In the genomic region with DNA sequence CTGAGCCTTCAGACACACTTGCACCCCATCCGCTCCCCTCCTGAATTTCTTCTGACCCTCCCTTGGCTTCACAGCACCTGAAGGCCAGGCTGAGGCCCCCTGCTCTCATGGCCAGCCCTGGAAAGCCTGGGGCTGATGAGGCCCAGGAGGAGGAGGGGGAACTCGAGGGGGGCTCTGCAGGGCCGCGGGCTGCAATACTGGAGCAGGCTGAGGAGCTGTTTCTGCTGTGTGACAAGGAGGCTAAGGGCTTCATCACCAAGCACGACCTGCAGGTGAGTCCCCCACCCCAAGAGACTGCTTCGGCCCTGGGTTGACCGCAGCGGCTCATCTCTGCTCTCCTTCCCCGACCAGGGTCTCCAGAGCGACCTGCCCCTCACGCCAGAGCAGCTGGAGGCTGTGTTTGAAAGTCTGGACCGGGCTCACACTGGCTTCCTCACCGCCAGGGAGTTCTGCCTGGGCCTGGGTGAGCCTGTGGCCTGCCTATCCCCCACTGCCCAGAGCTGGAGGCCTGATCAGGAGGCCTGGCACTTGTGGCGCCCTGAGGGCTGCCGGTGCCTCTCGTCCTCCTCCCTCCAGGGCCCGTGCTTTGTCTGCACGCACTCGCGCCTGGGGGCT, we compare ENCODE assay signal across 11 cellular contexts. TPM values are rescaled to one million over a fixed set of nuclear protein-coding genes. Genes with fewer than 3 reads are reported as not detected.
DNase-seq lines count a peak whose midpoint lies in the region; ATAC-seq and TF ChIP-seq lines count a peak whose summit lies in the region.
"Had no signal": no experiment of that assay in that cellular context is flagged by ENCODE, and none has a peak within 500 bp of the region (broad histone marks: within the 10 kb centered on the region; RNA-seq: fewer than 3 reads in every experiment).

No MANE protein-coding gene starts in this region.

- H3K9me3 ChIP-seq in lung (ENCODE audit: control insufficient read depth in 2 of 2, insufficient read depth in 1 of 2, low read length in 1 of 2) = peaks cover 0 to 3% of the 10 kb centered on the region in 2 donors
- H3K9me3 ChIP-seq in suprapubic skin = no peaks in the 10 kb centered on the region
- no peaks in the 10 kb centered on the region for H3K9me3 ChIP-seq in SK-N-SH

- intact Hi-C loops in activated CD8-positive, alpha-beta T cell treated with anti-CD3 and anti-CD28 coated beads for 36 hours (cut with micrococcal nuclease) = no loop called here

- H3K27me3 ChIP-seq in lung (ENCODE audit: control insufficient read depth, insufficient read depth) = no peaks in the 10 kb centered on the region
- peaks cover 13% of the 10 kb centered on the region for H3K27me3 ChIP-seq in suprapubic skin
- no peaks in the 10 kb centered on the region for H3K27me3 ChIP-seq in SK-N-SH (ENCODE audit: insufficient read depth)

- no peaks in the 10 kb centered on the region for H3K9me3 Mint-ChIP-seq in activated CD8-positive, alpha-beta T cell treated with anti-CD3 and anti-CD28 coated beads, Interleukin-2, amount 10 ng/mL, durations not matched to agents 7 days and 5 days (ENCODE audit: insufficient read depth)
- H3K9me3 Mint-ChIP-seq in activated CD8-positive, alpha-beta T cell treated with anti-CD3 and anti-CD28 coated beads for 36 hours = no peaks in the 10 kb centered on the region

- H3K36me3 ChIP-seq in lung (ENCODE audit: control insufficient read depth in 2 of 2, insufficient read depth in 2 of 2, low read length in 2 of 2) = peaks cover 0 to 17% of the 10 kb centered on the region in 2 donors
- peaks cover 20% of the 10 kb centered on the region for H3K36me3 ChIP-seq in suprapubic skin
- peaks cover 0 to 19% of the 10 kb centered on the region in 2 experiments for H3K36me3 ChIP-seq in SK-N-SH (replicated peaks in 1 of 2; ENCODE audit: control insufficient read depth in 1 of 2, insufficient read depth in 2 of 2, low read length in 1 of 2)

- no peak overlapping the region for H3K4me3 ChIP-seq in lung
- H3K4me3 ChIP-seq in suprapubic skin = peak overlapping the region; percentile 45
- H3K4me3 ChIP-seq in SK-N-SH (ENCODE audit: low read depth in 2 of 2, low read length in 1 of 2) = no peak overlapping the region

- H3K27ac ChIP-seq in lung (ENCODE audit: low read depth in 1 of 2, low read length in 1 of 2) (peak overlapping the region; percentile 75 to 84), suprapubic skin (peak overlapping the region; percentile 43), SK-N-SH (ENCODE audit: low read depth in 2 of 2, low read length in 1 of 2) (no peak overlapping the region)

- TF ChIP-seq CTCF in activated CD8-positive, alpha-beta T cell treated with anti-CD3 and anti-CD28 coated beads for 36 hours (IDR thresholded peaks at IDR 0.05) = no peak
- TF ChIP-seq CTCF in lung (IDR thresholded peaks at IDR 0.05; ENCODE audit: control extremely low read depth, extremely low read depth) (no peak), suprapubic skin (IDR thresholded peaks at IDR 0.05) (no peak), SK-N-SH (IDR thresholded peaks at IDR 0.05) (no peak)

- peaks cover 14% of the 10 kb centered on the region for H3K36me3 Mint-ChIP-seq in activated CD8-positive, alpha-beta T cell treated with anti-CD3 and anti-CD28 coated beads, Interleukin-2, amount 10 ng/mL, durations not matched to agents 7 days and 5 days (ENCODE audit: low read depth)
- H3K36me3 Mint-ChIP-seq in activated CD8-positive, alpha-beta T cell treated with anti-CD3 and anti-CD28 coated beads for 36 hours (ENCODE audit: low read depth) = peaks cover 11% of the 10 kb centered on the region

- TF ChIP-seq RAD21 in SK-N-SH (IDR thresholded peaks at IDR 0.05; ENCODE audit: low read length) = no peak

- no peak for TF ChIP-seq POLR2A in suprapubic skin (IDR thresholded peaks at IDR 0.05)

- peaks cover 7% of the 10 kb centered on the region; the same call in 1 of the 2 replicates for H4K20me1 ChIP-seq in SK-N-SH (ENCODE audit: insufficient read depth)

- H3K4me3 Mint-ChIP-seq in activated CD8-positive, alpha-beta T cell treated with anti-CD3 and anti-CD28 coated beads, Interleukin-2, amount 10 ng/mL, durations not matched to agents 7 days and 5 days = peak overlapping the region; percentile 78
- H3K4me3 Mint-ChIP-seq in activated CD8-positive, alpha-beta T cell treated with anti-CD3 and anti-CD28 coated beads for 36 hours = no peak overlapping the region

- H2AFZ ChIP-seq in SK-N-SH (ENCODE audit: low read depth) = no peak overlapping the region

- WGBS in lung, 2 donors = 52 to 56% methylated on average over 20 of the region's 20 CpGs
- WGBS in suprapubic skin = 100% methylated on average over 6 of the region's 20 CpGs
- 90% methylated on average over 17 of the region's 20 CpGs for WGBS in SK-N-SH (ENCODE audit: low lambda C conversion rate)

- CTCF ChIA-PET in activated CD8-positive, alpha-beta T cell treated with anti-CD3 and anti-CD28 coated beads, Interleukin-2, amount 10 ng/mL, durations not matched to agents 7 days and 5 days (lab: Charles Lee) = interaction anchor here (1.8 kb wide), 1 partner anchor 15 kb away, joined by 5 read pairs; the partner anchor contains the start of gene TSPAN4
- CTCF ChIA-PET in activated CD8-positive, alpha-beta T cell treated with anti-CD3 and anti-CD28 coated beads for 36 hours (lab: Charles Lee) = interaction anchor here (0.9 to 1.3 kb wide), 2 partner anchors 10 to 14 kb away, joined by 3 read pairs; partner anchors contain the start of genes PNPLA2, POLR2L and TSPAN4
- CTCF ChIA-PET in SK-N-SH (lab: Yijun Ruan, JAX) = interaction anchor here (1.0 to 1.9 kb wide), 2 partner anchors 9 to 18 kb away, joined by 3 to 6 read pairs; partner anchors contain the start of gene PNPLA2

- ATAC-seq in activated CD8-positive, alpha-beta T cell treated with anti-CD3 and anti-CD28 coated beads, Interleukin-2, amount 10 ng/mL, durations not matched to agents 7 days and 5 days = no peak
- ATAC-seq in activated CD8-positive, alpha-beta T cell treated with anti-CD3 and anti-CD28 coated beads for 36 hours = no peak
- ATAC-seq in lung (ENCODE audit: insufficient read depth, low FRiP score) = no peak
- no peak for ATAC-seq in GM19455 (IDR thresholded peaks at IDR 0.05; ENCODE audit: unreplicated experiment)

- H3K4me1 Mint-ChIP-seq in activated CD8-positive, alpha-beta T cell treated with anti-CD3 and anti-CD28 coated beads, Interleukin-2, amount 10 ng/mL, durations not matched to agents 7 days and 5 days (ENCODE audit: low read depth) = peaks cover 48% of the 10 kb centered on the region
- H3K4me1 Mint-ChIP-seq in activated CD8-positive, alpha-beta T cell treated with anti-CD3 and anti-CD28 coated beads for 36 hours (ENCODE audit: low read depth) = peaks cover 34% of the 10 kb centered on the region

- H3K79me2 ChIP-seq in SK-N-SH (ENCODE audit: insufficient read depth) = peaks cover 25% of the 10 kb centered on the region

- no peak for DNase-seq in activated CD8-positive, alpha-beta T cell treated with anti-CD3 and anti-CD28 coated beads, Interleukin-2, amount 10 ng/mL, durations not matched to agents 7 days and 5 days
- DNase-seq in activated CD8-positive, alpha-beta T cell treated with anti-CD3 and anti-CD28 coated beads for 36 hours = no peak
- DNase-seq in astrocyte of the hippocampus (ENCODE audit: low read depth, low spot score) (peak; percentile 28), lung (ENCODE audit: low spot score) (no peak), suprapubic skin (ENCODE audit: low spot score in 2 of 2) (no peak), SK-N-SH (no peak), HUDEP-2 (lab: John Stamatoyannopoulos, UW; ENCODE audit: unreplicated experiment in 76 of 76) (no peak)
- DNase-seq: activated gamma-delta T cell treated with Interleukin-2 at 50 U/mL for 16 hours, NCI-H2081 treated with DMSO at 0.1 percent for 48 hours, nucleus accumbens had no signal

- H3K9ac ChIP-seq in SK-N-SH = no peak overlapping the region

- H3K9me2 ChIP-seq in SK-N-SH = no peaks in the 10 kb centered on the region

- TF ChIP-seq EP300 in suprapubic skin (IDR thresholded peaks at IDR 0.05) (no peak), SK-N-SH (IDR thresholded peaks at IDR 0.05; ENCODE audit: borderline replicate concordance in 1 of 2, low read depth in 1 of 2, low read length in 1 of 2) (no peak)

- H3F3A ChIP-seq in SK-N-SH (replicated peaks; ENCODE audit: insufficient read depth) = peaks cover under 1% of the 10 kb centered on the region

- H3K27me3 Mint-ChIP-seq in activated CD8-positive, alpha-beta T cell treated with anti-CD3 and anti-CD28 coated beads, Interleukin-2, amount 10 ng/mL, durations not matched to agents 7 days and 5 days (ENCODE audit: low read depth) = peaks cover 36% of the 10 kb centered on the region
- H3K27me3 Mint-ChIP-seq in activated CD8-positive, alpha-beta T cell treated with anti-CD3 and anti-CD28 coated beads for 36 hours = peaks cover 39% of the 10 kb centered on the region

- POLR2A ChIA-PET in activated CD8-positive, alpha-beta T cell treated with anti-CD3 and anti-CD28 coated beads, Interleukin-2, amount 10 ng/mL, durations not matched to agents 7 days and 5 days (lab: Charles Lee) = interaction anchor here (0.6 to 6.0 kb wide), 4 partner anchors 9 to 51 kb away, joined by 3 to 31 read pairs (median 4); partner anchors contain the start of genes GATD1, PNPLA2 and TSPAN4
- POLR2A ChIA-PET in activated CD8-positive, alpha-beta T cell treated with anti-CD3 and anti-CD28 coated beads for 36 hours (lab: Charles Lee) = interaction anchor here (9.3 to 21.1 kb wide), 2 partner anchors 13 kb away, joined by 81 to 273 read pairs; partner anchors contain the start of genes PNPLA2, POLR2L, RPLP2 and TSPAN4
- POLR2A ChIA-PET in SK-N-SH (lab: Yijun Ruan, JAX) = interaction anchor here (2.4 kb wide), 1 partner anchor 10 kb away, joined by 16 read pairs; the partner anchor contains the start of gene PNPLA2

- H3K27ac Mint-ChIP-seq in activated CD8-positive, alpha-beta T cell treated with anti-CD3 and anti-CD28 coated beads, Interleukin-2, amount 10 ng/mL, durations not matched to agents 7 days and 5 days = no peak overlapping the region
- no peak overlapping the region for H3K27ac Mint-ChIP-seq in activated CD8-positive, alpha-beta T cell treated with anti-CD3 and anti-CD28 coated beads for 36 hours

- H3K4me2 ChIP-seq in SK-N-SH = no peak overlapping the region

- H3K4me1 ChIP-seq in lung (ENCODE audit: control insufficient read depth in 2 of 2, insufficient read depth in 2 of 2, low read length in 2 of 2) (peaks cover 0 to 37% of the 10 kb centered on the region in 2 donors), suprapubic skin (peaks cover 82% of the 10 kb centered on the region), SK-N-SH (ENCODE audit: control insufficient read depth in 1 of 2, insufficient read depth in 2 of 2, low read depth in 1 of 2, low read length in 1 of 2) (peaks cover 11 to 23% of the 10 kb centered on the region in 2 experiments; a peak in 2 of 4 replicates)

RNA-seq across cellular contexts. Expression of gene CRACR2B, which starts 0.9 kb away (rescaled TPM):
- total RNA-seq in activated CD8-positive, alpha-beta T cell treated with anti-CD3 and anti-CD28 coated beads, Interleukin-2, amount 10 ng/mL, durations not matched to agents 7 days and 5 days = 10 to 100 TPM; 17.2 to 18.7 TPM
- 1 to 10 TPM; 2.1 to 2.4 TPM for total RNA-seq in activated CD8-positive, alpha-beta T cell treated with anti-CD3 and anti-CD28 coated beads for 36 hours
- total RNA-seq in lung (10 to 100 TPM; 17.9 to 45.1 TPM), suprapubic skin (10 to 100 TPM; 14.0 to 35.5 (median 29.6) TPM)
- polyA plus RNA-seq in lung (10 to 100 TPM; 19.1 to 44.4 TPM), SK-N-SH (2012; rRNA removed) (0.94 and 1.1 TPM in 2 replicates)
- 0.21 and 0.28 TPM in 2 replicates for polyA plus RNA-seq in SK-N-SH (2012; cell fraction: cytosol; rRNA removed)
- 3.8 and 5.0 TPM in 2 replicates for polyA plus RNA-seq in SK-N-SH (2012; cell fraction: nucleus; rRNA removed)

RNA-seq across cellular contexts. Expression of gene CD151, which starts 4.1 kb away (rescaled TPM):
- total RNA-seq in activated CD8-positive, alpha-beta T cell treated with anti-CD3 and anti-CD28 coated beads, Interleukin-2, amount 10 ng/mL, durations not matched to agents 7 days and 5 days = 10 to 100 TPM; 27.0 to 29.7 TPM
- total RNA-seq in activated CD8-positive, alpha-beta T cell treated with anti-CD3 and anti-CD28 coated beads for 36 hours = 10 to 100 TPM; 45.9 to 46.5 TPM
- total RNA-seq in lung (100 to 1,000 TPM; 182 to 486 TPM), suprapubic skin (100 to 1,000 TPM; 108 to 162 (median 150) TPM)
- polyA plus RNA-seq in lung (100 to 1,000 TPM; 313 to 556 TPM), SK-N-SH (2012; rRNA removed) (922 and 1,149 TPM in 2 replicates)
- polyA plus RNA-seq in SK-N-SH (2012; cell fraction: cytosol; rRNA removed) = 364 and 668 TPM in 2 replicates
- 1,027 and 1,059 TPM in 2 replicates for polyA plus RNA-seq in SK-N-SH (2012; cell fraction: nucleus; rRNA removed)

RNA-seq across cellular contexts. Expression of gene PNPLA2, which starts 9.9 kb away (rescaled TPM):
- 10 to 100 TPM; 67.3 to 76.6 TPM for total RNA-seq in activated CD8-positive, alpha-beta T cell treated with anti-CD3 and anti-CD28 coated beads, Interleukin-2, amount 10 ng/mL, durations not matched to agents 7 days and 5 days
- 10 to 100 TPM; 29.7 to 32.0 TPM for total RNA-seq in activated CD8-positive, alpha-beta T cell treated with anti-CD3 and anti-CD28 coated beads for 36 hours
- total RNA-seq in lung = 100 to 1,000 TPM in 1 of 2 donors, 10 to 100 TPM in 1; 65.1 to 160 TPM
- 10 to 100 TPM; 76.1 to 92.4 TPM for polyA plus RNA-seq in lung
- 100 to 1,000 TPM in 1 of 4 donors, 10 to 100 TPM in 3; 74.9 to 117 (median 85.9) TPM for total RNA-seq in suprapubic skin
- 47.7 and 60.3 TPM in 2 replicates for polyA plus RNA-seq in SK-N-SH (2012; rRNA removed)
- 24.0 and 41.7 TPM in 2 replicates for polyA plus RNA-seq in SK-N-SH (2012; cell fraction: cytosol; rRNA removed)
- 222 and 344 TPM in 2 replicates for polyA plus RNA-seq in SK-N-SH (2012; cell fraction: nucleus; rRNA removed)

RNA-seq across cellular contexts. Expression of gene POLR2L, which starts 13.7 kb away (rescaled TPM):
- 100 to 1,000 TPM; 127 to 140 TPM for total RNA-seq in activated CD8-positive, alpha-beta T cell treated with anti-CD3 and anti-CD28 coated beads, Interleukin-2, amount 10 ng/mL, durations not matched to agents 7 days and 5 days
- 10 to 100 TPM; 83.0 to 89.2 TPM for total RNA-seq in activated CD8-positive, alpha-beta T cell treated with anti-CD3 and anti-CD28 coated beads for 36 hours
- total RNA-seq in lung = 100 to 1,000 TPM; 144 to 155 TPM
- polyA plus RNA-seq in lung = 100 to 1,000 TPM; 179 to 183 TPM
- 10 to 100 TPM; 31.1 to 76.4 (median 56.4) TPM for total RNA-seq in suprapubic skin
- 287 and 540 TPM in 2 replicates for polyA plus RNA-seq in SK-N-SH (2012; rRNA removed)
- 228 and 230 TPM in 2 replicates for polyA plus RNA-seq in SK-N-SH (2012; cell fraction: cytosol; rRNA removed)
- polyA plus RNA-seq in SK-N-SH (2012; cell fraction: nucleus; rRNA removed) = 123 and 341 TPM in 2 replicates

RNA-seq across cellular contexts. Expression of gene TSPAN4, which starts 14.0 kb away (rescaled TPM):
- 10 to 100 TPM; 20.0 to 21.7 TPM for total RNA-seq in activated CD8-positive, alpha-beta T cell treated with anti-CD3 and anti-CD28 coated beads, Interleukin-2, amount 10 ng/mL, durations not matched to agents 7 days and 5 days
- total RNA-seq in activated CD8-positive, alpha-beta T cell treated with anti-CD3 and anti-CD28 coated beads for 36 hours = 10 to 100 TPM; 15.4 to 16.0 TPM
- 100 to 1,000 TPM in 1 of 2 donors, 10 to 100 TPM in 1; 68.3 to 135 TPM for total RNA-seq in lung
- polyA plus RNA-seq in lung = 100 to 1,000 TPM; 133 to 197 TPM
- total RNA-seq in suprapubic skin = 10 to 100 TPM; 47.1 to 78.9 (median 59.7) TPM
- 201 and 226 TPM in 2 replicates for polyA plus RNA-seq in SK-N-SH (2012; rRNA removed)
- 66.1 and 128 TPM in 2 replicates for polyA plus RNA-seq in SK-N-SH (2012; cell fraction: cytosol; rRNA removed)
- 521 and 832 TPM in 2 replicates for polyA plus RNA-seq in SK-N-SH (2012; cell fraction: nucleus; rRNA removed)

Comparison
In these comparisons a context has a peak if more than half of its experiments do, and no peak if none do; other contexts are left out.
1. RNA of gene CRACR2B, which starts 0.9 kb away (total RNA-seq): 17.9 to 45.1 TPM in lung, 14.0 to 35.5 TPM in suprapubic skin and 17.2 to 18.7 TPM in activated CD8-positive, alpha-beta T cell treated with anti-CD3 and anti-CD28 coated beads, Interleukin-2, amount 10 ng/mL, durations not matched to agents 7 days and 5 days; 2.1 to 2.4 TPM in activated CD8-positive, alpha-beta T cell treated with anti-CD3 and anti-CD28 coated beads for 36 hours; every median in the first group is over 4 times any median in the second.
2. H3K27ac ChIP-seq: peak in lung (2 of 2) and suprapubic skin (single experiment); none in SK-N-SH (0 of 2).